ENCODE assay signal across 14 cellular contexts in genomic region chr3:188631291-188632010, GRCh38.
DNase-seq lines count a peak whose midpoint lies in the region; ATAC-seq, FAIRE-seq and TF ChIP-seq lines count a peak whose summit lies in the region.
"Had no signal": no experiment of that assay in that cellular context is flagged by ENCODE, and none has a peak within 500 bp of the region (broad histone marks: within the 10 kb centered on the region; RNA-seq: fewer than 3 reads in every experiment).

No MANE protein-coding gene starts in this region.

- no peaks in the 10 kb centered on the region for H4K20me1 ChIP-seq in K562 (replicated peaks; ENCODE audit: control insufficient read depth, insufficient read depth, low read length)
- H4K20me1 ChIP-seq in MM.1S (ENCODE audit: insufficient read depth, low read length): no peaks in the 10 kb centered on the region

- TF ChIP-seq EP300 in K562 (IDR thresholded peaks at IDR 0.05; ENCODE audit: low read length): no peak

- CTCF ChIA-PET in K562 (lab: Yijun Ruan, JAX; ENCODE audit: low intra/inter-chr PET ratio): no interaction called here

- no peak overlapping the region for H3K9ac ChIP-seq in K562 (ENCODE audit: insufficient read depth in 1 of 2, low read depth in 2 of 2, low read length in 2 of 2)
- H3K9ac ChIP-seq in MM.1S (ENCODE audit: low read length): no peak overlapping the region

- BruUV-seq in K562 (replicated peaks; lab: Mats Ljungman, UMichigan): no TSS peak

- in situ Hi-C loops in K562 (cut with MboI): no loop called here

- no peak for ATAC-seq in K562

- H3K27ac ChIP-seq in K562 (ENCODE audit: extremely low read depth, low read depth, low read length) (no peak overlapping the region), MM.1S (ENCODE audit: low read length) (no peak overlapping the region)
- H3K27ac ChIP-seq: ovary had no signal

- no peaks in the 10 kb centered on the region for H3F3A ChIP-seq in MM.1S (ENCODE audit: insufficient read depth, low read length)

- intact Hi-C loops in K562 (cut with micrococcal nuclease): no loop called here

- no peak for TF ChIP-seq CTCF in AG09309 (IDR thresholded peaks at IDR 0.05; ENCODE audit: control insufficient read depth, insufficient read depth, low read depth, low read length, missing control alignments)
- no peak for TF ChIP-seq CTCF in K562 (IDR thresholded peaks at IDR 0.05 in 2 of 3, conservative IDR thresholded peaks at IDR 0.05 in 1 of 3; ENCODE audit: insufficient read depth in 2 of 3, low read depth in 1 of 3, low read length in 3 of 3)
- TF ChIP-seq CTCF in MM.1S (IDR thresholded peaks at IDR 0.05; ENCODE audit: low read length): no peak

- no peaks in the 10 kb centered on the region for H3K9me3 ChIP-seq in K562 (replicated peaks; ENCODE audit: control insufficient read depth, insufficient read depth, low read depth, low read length)
- no peaks in the 10 kb centered on the region for H3K9me3 ChIP-seq in MM.1S (replicated peaks; ENCODE audit: insufficient read depth, low read length)
- H3K9me3 ChIP-seq: ovary had no signal

- H3K27me3 ChIP-seq in K562 (ENCODE audit: control insufficient read depth in 2 of 2, insufficient read depth in 2 of 2, low read length in 2 of 2) (no peaks in the 10 kb centered on the region), MM.1S (replicated peaks; ENCODE audit: insufficient read depth, low read length) (no peaks in the 10 kb centered on the region)
- H3K27me3 ChIP-seq: ovary had no signal

- no peak overlapping the region for H2AFZ ChIP-seq in K562 (ENCODE audit: low read depth, low read length)
- no peak overlapping the region for H2AFZ ChIP-seq in MM.1S (ENCODE audit: low read length)

- POLR2A ChIA-PET in K562 (lab: Yijun Ruan, JAX): no interaction called here

- no peak for TF ChIP-seq RAD21 in K562 (CRISPR knock-in tag; conservative IDR thresholded peaks at IDR 0.05 in 1 of 2, IDR thresholded peaks at IDR 0.05 in 1 of 2)

- H3K36me3 ChIP-seq in K562 (ENCODE audit: control insufficient read depth, insufficient read depth, low read length): no peaks in the 10 kb centered on the region
- H3K36me3 ChIP-seq in MM.1S (replicated peaks; ENCODE audit: insufficient read depth, low read length): no peaks in the 10 kb centered on the region
- H3K36me3 ChIP-seq: ovary had no signal

- H3K9me1 ChIP-seq in K562 (ENCODE audit: control insufficient read depth, insufficient read depth, low read length): no peaks in the 10 kb centered on the region

- no peak for FAIRE-seq in K562 (lab: Jason Lieb, UNC)

- no peak for TF ChIP-seq POLR2A in K562 (conservative IDR thresholded peaks at IDR 0.05)

- H3K79me2 ChIP-seq in K562 (ENCODE audit: control insufficient read depth, insufficient read depth, low read length) (no peaks in the 10 kb centered on the region), MM.1S (ENCODE audit: low read length) (no peaks in the 10 kb centered on the region)

- no peaks in the 10 kb centered on the region for H3K9me2 ChIP-seq in MM.1S (replicated peaks; ENCODE audit: insufficient read depth, low read length)

- H3K4me2 ChIP-seq in K562 (ENCODE audit: insufficient read depth, low read length): no peak overlapping the region
- no peak overlapping the region for H3K4me2 ChIP-seq in MM.1S (ENCODE audit: low read depth, low read length)

- H3K4me1 ChIP-seq in K562 (replicated peaks in 1 of 2; ENCODE audit: control insufficient read depth in 2 of 2, insufficient read depth in 2 of 2, low read length in 2 of 2) (no peaks in the 10 kb centered on the region), MM.1S (ENCODE audit: low read length) (no peaks in the 10 kb centered on the region)

- DNase-seq in AG09309 (ENCODE audit: low read depth) (peak; percentile 17), HT1080 (ENCODE audit: low read depth) (peak; percentile 82), K562 (ENCODE audit: extremely low read depth in 1 of 4, low spot score in 3 of 4) (no peak), kidney tubule cell (ENCODE audit: low spot score) (peak; percentile 73), MM.1S (no peak), midbrain (lab: John Stamatoyannopoulos, UW) (no peak), AML-193 (lab: John Stamatoyannopoulos, UW) (no peak)
- DNase-seq in stimulated activated naive CD4-positive, alpha-beta T cell (lab: John Stamatoyannopoulos, UW): no peak
- DNase-seq: activated naive CD8-positive, alpha-beta T cell treated with anti-CD3 and anti-CD28 coated beads, Interleukin-2, amount 10 ng/mL, durations not matched to agents 7 days and 5 days; effector CD8-positive, alpha-beta T cell; hypothalamus; ovary; stimulated activated naive B cell treated with anti-CD40 and anti-IgM and Interleukin-4, amounts not matched to agents 10 μg/mL and 1 μg/mL and 100 μg/mL, for 72 hours; T-helper 9 cell had no signal

- H3K4me3 ChIP-seq in AG09309 (ENCODE audit: control insufficient read depth, low read depth, low read length) (no peak overlapping the region), K562 (no peak overlapping the region), MM.1S (ENCODE audit: low read length) (no peak overlapping the region)
- H3K4me3 ChIP-seq: ovary had no signal

- WGBS in K562 (ENCODE audit: insufficient coverage, low coverage, missing lambda C conversion rate): 2% methylated on average over 5 of the region's 5 CpGs

TF ChIP-seq in K562, 482 proteins besides CTCF, POLR2A, EP300 and RAD21:
- no peak for TF ChIP-seq ZFP30 (CRISPR knock-in tag; IDR thresholded peaks at IDR 0.05; ENCODE audit: borderline replicate concordance)
- TF ChIP-seq TFE3 (CRISPR knock-in tag; IDR thresholded peaks at IDR 0.05): peak; percentile 33
TF ChIP-seq in K562: peak in this region for 1.

Comparison
In these comparisons a context has a peak if more than half of its experiments do, and no peak if none do; other contexts are left out.
1. DNase-seq: peak in AG09309 (single experiment), HT1080 (single experiment) and kidney tubule cell (single experiment); none in K562 (0 of 4), stimulated activated naive CD4-positive, alpha-beta T cell (0 of 6), MM.1S (single experiment), midbrain (single experiment) and AML-193 (0 of 2).